In genomic region chr2:174777334-174777733, GRCh38 we compare ENCODE assay signal across 1 cellular context.
TF ChIP-seq lines count a peak whose summit lies in the region.

No MANE protein-coding gene starts in this region.

TF ChIP-seq in SK-N-SH, 30 proteins besides CTCF, POLR2A, EP300 and RAD21 (continued from another document):
- peak; percentile 69; the same call in 1 of the 2 replicates for TF ChIP-seq PBX3 (IDR thresholded peaks at IDR 0.05)
- no peak for TF ChIP-seq FOXJ3 (CRISPR knock-in tag; IDR thresholded peaks at IDR 0.05)
